Comparison of ENCODE assay signal across 34 cellular contexts in genomic region chr5:147474140-147474539, GRCh38.
"Had no signal": no experiment of that assay in that cellular context is flagged by ENCODE, and none has a peak within 500 bp of the region (broad histone marks: within the 10 kb centered on the region; RNA-seq: fewer than 3 reads in every experiment).

No MANE protein-coding gene starts in this region.

- H3K9me3 ChIP-seq: MG63, Peyer's patch, SJSA1 had no signal

- H3K27ac ChIP-seq: Peyer's patch, SJSA1, VCaP had no signal

- H3K4me3 ChIP-seq: MG63, Peyer's patch, SJSA1 had no signal

- H3K4me1 ChIP-seq: Peyer's patch, SJSA1 had no signal

- ATAC-seq: activated naive CD4-positive, alpha-beta T cell treated with anti-CD3 and anti-CD28 coated beads, Interleukin-2, amount 50 U/mL, for 72 hours; activated T-cell treated with anti-CD3 and anti-CD28 coated beads, Interleukin-2, amount 50 U/mL, for 4 hours; PC-3 had no signal

- H3K36me3 ChIP-seq: Peyer's patch had no signal

- DNase-seq: activated B cell treated with CpG ODN at 0.5 μM for 24 hours; activated CD4-positive, alpha-beta memory T cell treated with anti-CD3 and anti-CD28 coated beads for 36 hours; activated CD4-positive, alpha-beta T cell treated with anti-CD3 and anti-CD28 coated beads for 4 hours; activated CD4-positive, alpha-beta T cell treated with anti-CD3 and anti-CD28 coated beads, Interleukin-2, amount 50 U/mL, for 1 hour; activated CD4-positive, CD25-positive, alpha-beta regulatory T cell treated with anti-CD3 and anti-CD28 coated beads, Interleukin-2, amount 50 U/mL, for 72 hours; activated CD8-positive, alpha-beta memory T cell treated with anti-CD3 and anti-CD28 coated beads, Interleukin-2, amount 50 U/mL, for 4 hours; activated gamma-delta T cell treated with Interleukin-2 at 50 U/mL for 16 hours; activated naive CD4-positive, alpha-beta T cell treated with anti-CD3 and anti-CD28 coated beads for 36 hours; activated T-cell treated with anti-CD3 and anti-CD28 coated beads for 4 hours; activated T-cell treated with anti-CD3 and anti-CD28 coated beads, Interleukin-2, amount 50 U/mL, for 4 hours; anterior cingulate cortex; caudate nucleus; cerebellar nuclear complex; Karpas-422; KBM-7; MG63; NCI-H1048; NCI-H1694; NCI-H2029; NCI-H2107; NCI-H510A; NCI-H526; NK-92 treated with Interleukin-12 subunit alpha and Interleukin-12 subunit beta, amount 100 ng/mL, for 24 hours; PC-3; Peyer's patch; RPMI8226; SHP77 treated with DMSO at 0.1 percent for 48 hours; SW 1271; T-helper 1 cell; T-helper 2 cell; T-helper 9 cell had no signal

- H3K27me3 ChIP-seq: MG63, Peyer's patch, SJSA1 had no signal
